In genomic region chr22:42974223-42974622, GRCh38 we compare ENCODE assay signal across 26 cellular contexts. TPM values are rescaled to one million over a fixed set of nuclear protein-coding genes. Genes with fewer than 3 reads are reported as not detected.
DNase-seq lines count a peak whose midpoint lies in the region; ATAC-seq and TF ChIP-seq lines count a peak whose summit lies in the region.
"Had no signal": no experiment of that assay in that cellular context is flagged by ENCODE, and none has a peak within 500 bp of the region (broad histone marks: within the 10 kb centered on the region; RNA-seq: fewer than 3 reads in every experiment).

No MANE protein-coding gene starts in this region.

- H2BK12ac ChIP-seq in trophoblast cell (ENCODE audit: low read length): no peak overlapping the region

- intact Hi-C loops in right lobe of liver (cut with DNase I): no loop called here

- no peak overlapping the region for H3K23ac ChIP-seq in trophoblast cell (ENCODE audit: low read length)

- no peak for TF ChIP-seq POLR2A in right lobe of liver (IDR thresholded peaks at IDR 0.05)

- H2BK120ac ChIP-seq in trophoblast cell (ENCODE audit: insufficient read depth, low read length, poor library complexity): no peak overlapping the region

- TF ChIP-seq CTCF in chondrocyte (IDR thresholded peaks at IDR 0.05) (no peak), right lobe of liver (IDR thresholded peaks at IDR 0.05) (no peak)

- no peak overlapping the region for H3K14ac ChIP-seq in trophoblast cell (ENCODE audit: low read length)

- H3K27me3 ChIP-seq in BLaER1 treated with 17β-estradiol and CSF1 and Interleukin-3, amounts not matched to agents 10 nM and 100 nM: no peaks in the 10 kb centered on the region
- H3K27me3 ChIP-seq in trophoblast cell (ENCODE audit: insufficient read depth, low read length): no peaks in the 10 kb centered on the region
- no peaks in the 10 kb centered on the region for H3K27me3 ChIP-seq in right lobe of liver

- H3K4ac ChIP-seq in trophoblast cell (ENCODE audit: low read depth, low read length): peak overlapping the region; percentile 89

- peak overlapping the region in 6 of 11 experiments; percentile 72 to 92 (median 82); a peak in 12 of 22 replicates for H3K4me2 ChIP-seq in BLaER1 treated with 17β-estradiol and CSF1 and Interleukin-3, amounts not matched to agents 10 nM and 100 nM
- no peak overlapping the region for H3K4me2 ChIP-seq in trophoblast cell (ENCODE audit: low read length)
- H3K4me2 ChIP-seq: PC-9, SK-N-SH had no signal

- peaks cover 5% of the 10 kb centered on the region for H3K79me1 ChIP-seq in trophoblast cell (ENCODE audit: low read length)

- peak overlapping the region; percentile 50 for H3K27ac Mint-ChIP-seq in chondrocyte (ENCODE audit: unreplicated experiment)
- H3K27ac Mint-ChIP-seq: activated naive CD8-positive, alpha-beta T cell treated with anti-CD3 and anti-CD28 coated beads for 36 hours; activated T-cell treated with anti-CD3 and anti-CD28 coated beads, Interleukin-2, amount 50 U/mL, for 24 hours; B cell; T-helper 1 cell treated with Interleukin-12 subunit alpha and Interleukin-12 subunit beta and Interleukin-4 antibody, amounts not matched to agents 30 μg/mL and 1 μg/mL, for 36 hours had no signal

- no peak overlapping the region for H2BK5ac ChIP-seq in trophoblast cell (ENCODE audit: low read depth, low read length, poor library complexity)

- no peak overlapping the region for H4K12ac ChIP-seq in trophoblast cell (ENCODE audit: low read depth, low read length)

- H2AFZ ChIP-seq in trophoblast cell (ENCODE audit: insufficient read depth, low read length, poor library complexity): no peak overlapping the region
- H2AFZ ChIP-seq: PC-9 had no signal

- H3K18ac ChIP-seq in trophoblast cell (ENCODE audit: low read length): no peak overlapping the region

- no peak overlapping the region for H4K91ac ChIP-seq in trophoblast cell (ENCODE audit: low read depth, low read length)

- peak overlapping the region in 6 of 11 experiments; percentile 52 to 83 (median 74); a peak in 11 of 22 replicates for H3K27ac ChIP-seq in BLaER1 treated with 17β-estradiol and CSF1 and Interleukin-3, amounts not matched to agents 10 nM and 100 nM
- H3K27ac ChIP-seq in trophoblast cell (ENCODE audit: low read depth, low read length) (no peak overlapping the region), right lobe of liver (no peak overlapping the region)
- H3K27ac ChIP-seq: coronary artery, PC-9 had no signal

- ATAC-seq in right lobe of liver (no peak), GM19455 (IDR thresholded peaks at IDR 0.05; ENCODE audit: unreplicated experiment) (no peak)
- ATAC-seq: GM12878, K562, right cardiac atrium had no signal

- peaks cover 47 to 87% (median 61%) of the 10 kb centered on the region in 11 experiments; a peak in 19 of 22 replicates for H4K20me1 ChIP-seq in BLaER1 treated with 17β-estradiol and CSF1 and Interleukin-3, amounts not matched to agents 10 nM and 100 nM

- peaks cover 18 to 95% (median 46%) of the 10 kb centered on the region in 10 experiments for H3K4me1 ChIP-seq in BLaER1 treated with 17β-estradiol and CSF1 and Interleukin-3, amounts not matched to agents 10 nM and 100 nM
- peaks cover 33 to 34% of the 10 kb centered on the region in 2 experiments for H3K4me1 ChIP-seq in trophoblast cell (ENCODE audit: control insufficient read depth in 1 of 2, insufficient read depth in 2 of 2, low read length in 2 of 2)
- peaks cover 0 to 25% (median 8%) of the 10 kb centered on the region in 4 donors for H3K4me1 ChIP-seq in right lobe of liver

- no peaks in the 10 kb centered on the region for H3K36me3 Mint-ChIP-seq in chondrocyte (ENCODE audit: low read depth)

- H3K4me3 Mint-ChIP-seq in chondrocyte (ENCODE audit: unreplicated experiment): no peak overlapping the region
- H3K4me3 Mint-ChIP-seq: activated naive CD8-positive, alpha-beta T cell treated with anti-CD3 and anti-CD28 coated beads for 36 hours; activated T-cell treated with anti-CD3 and anti-CD28 coated beads, Interleukin-2, amount 50 U/mL, for 24 hours; B cell; endodermal cell; T-helper 1 cell treated with Interleukin-12 subunit alpha and Interleukin-12 subunit beta and Interleukin-4 antibody, amounts not matched to agents 30 μg/mL and 1 μg/mL, for 36 hours had no signal

- peaks cover 35% of the 10 kb centered on the region for H3K4me1 Mint-ChIP-seq in chondrocyte (ENCODE audit: low read depth)

- peaks cover 21% of the 10 kb centered on the region for H3K79me2 ChIP-seq in trophoblast cell (ENCODE audit: control insufficient read depth, insufficient read depth, low read length, poor library complexity)

- H4K8ac ChIP-seq in trophoblast cell (ENCODE audit: low read depth, low read length): no peak overlapping the region

- H3K27me3 Mint-ChIP-seq in chondrocyte (ENCODE audit: low read depth): no peaks in the 10 kb centered on the region
- H3K27me3 Mint-ChIP-seq: activated naive CD8-positive, alpha-beta T cell treated with anti-CD3 and anti-CD28 coated beads for 36 hours; activated T-cell treated with anti-CD3 and anti-CD28 coated beads, Interleukin-2, amount 50 U/mL, for 24 hours; B cell had no signal

- no peaks in the 10 kb centered on the region for H3K9me3 Mint-ChIP-seq in chondrocyte (ENCODE audit: low read depth)
- H3K9me3 Mint-ChIP-seq: activated T-cell treated with anti-CD3 and anti-CD28 coated beads, Interleukin-2, amount 50 U/mL, for 24 hours had no signal

- no CpG with 5 or more reads among the region's 3 CpGs for WGBS in trophoblast cell (ENCODE audit: extremely low coverage, insufficient coverage, insufficient read length)
- WGBS in right lobe of liver (ENCODE audit: insufficient coverage, low coverage, low lambda C conversion rate, missing lambda C conversion rate): 100% methylated on average over 3 of the region's 3 CpGs

- H3K9me3 ChIP-seq in BLaER1 treated with 17β-estradiol and CSF1 and Interleukin-3, amounts not matched to agents 10 nM and 100 nM (replicated peaks in 1 of 11): peaks cover 0 to 49% (median 43%) of the 10 kb centered on the region in 11 experiments; a peak in 18 of 22 replicates
- H3K9me3 ChIP-seq in trophoblast cell (ENCODE audit: insufficient read depth, low read depth, low read length): no peaks in the 10 kb centered on the region
- no peaks in the 10 kb centered on the region for H3K9me3 ChIP-seq in right lobe of liver
- H3K9me3 ChIP-seq: SK-N-SH had no signal

- H3K9ac ChIP-seq in BLaER1 treated with 17β-estradiol and CSF1 and Interleukin-3, amounts not matched to agents 10 nM and 100 nM: peak overlapping the region in 2 of 11 experiments; percentile 64 to 72; a peak in 5 of 22 replicates
- H3K9ac ChIP-seq in trophoblast cell (ENCODE audit: low read length): no peak overlapping the region
- H3K9ac ChIP-seq: SK-N-SH had no signal

- DNase-seq in NCI-H1105 treated with DMSO at 0.1 percent for 48 hours (lab: John Stamatoyannopoulos, UW): peak; percentile 58
- DNase-seq in chondrocyte (ENCODE audit: low spot score): no peak
- no peak for DNase-seq in trophoblast cell
- DNase-seq in ecto neural progenitor cell (ENCODE audit: low spot score): no peak
- DNase-seq in right lobe of liver: no peak
- no peak for DNase-seq in NCI-H524 treated with DMSO at 0.1 percent for 48 hours (lab: John Stamatoyannopoulos, UW)
- DNase-seq: activated CD4-positive, CD25-positive, alpha-beta regulatory T cell; activated effector memory CD4-positive, alpha-beta T cell treated with anti-CD3 and anti-CD28 coated beads, Interleukin-2, amount 50 U/mL, for 16 hours; activated naive CD8-positive, alpha-beta T cell treated with anti-CD3 and anti-CD28 coated beads for 36 hours; activated T-cell treated with anti-CD3 and anti-CD28 coated beads, Interleukin-2, amount 50 U/mL, for 24 hours; anterior cingulate cortex; endodermal cell; glutamatergic neuron; mesenchymal stem cell; NCI-H1092; NCI-H524; PC-9; SK-N-SH had no signal

- peaks cover 10 to 50% (median 35%) of the 10 kb centered on the region in 11 experiments; a peak in 21 of 22 replicates for H3K36me3 ChIP-seq in BLaER1 treated with 17β-estradiol and CSF1 and Interleukin-3, amounts not matched to agents 10 nM and 100 nM
- H3K36me3 ChIP-seq in trophoblast cell (ENCODE audit: control insufficient read depth in 1 of 2, insufficient read depth in 2 of 2, low read length in 2 of 2) (no peaks in the 10 kb centered on the region), right lobe of liver (no peaks in the 10 kb centered on the region)

- no peak overlapping the region; a peak in 1 of 20 replicates for H3K4me3 ChIP-seq in BLaER1 treated with 17β-estradiol and CSF1 and Interleukin-3, amounts not matched to agents 10 nM and 100 nM
- H3K4me3 ChIP-seq in trophoblast cell (ENCODE audit: low read depth, low read length) (no peak overlapping the region), right lobe of liver (no peak overlapping the region)
- H3K4me3 ChIP-seq: coronary artery, GM12878, K562, PC-9 had no signal

- no peak overlapping the region for H2AK5ac ChIP-seq in trophoblast cell (ENCODE audit: low read length)

RNA-seq across cellular contexts. Expression of gene PACSIN2, which starts 40.7 kb away (rescaled TPM):
- total RNA-seq in chondrocyte (58.9 to 93.4 TPM (median 82.1 TPM) in 3 replicates), right lobe of liver (10 to 100 TPM; 21.4 to 67.0 (median 47.1) TPM)
- 89.1 and 90.0 TPM in 2 replicates for polyA plus RNA-seq in trophoblast cell (2013)

Comparison
In these comparisons a context has a peak if more than half of its experiments do, and no peak if none do; other contexts are left out.
1. H3K27ac ChIP-seq: peak in BLaER1 treated with 17β-estradiol and CSF1 and Interleukin-3, amounts not matched to agents 10 nM and 100 nM (6 of 11); none in trophoblast cell (single experiment) and right lobe of liver (0 of 3).